Comparison of ENCODE assay signal across 9 cellular contexts in genomic region chr21:41362605-41363369, GRCh38. TPM values are rescaled to one million over a fixed set of nuclear protein-coding genes. Genes with fewer than 3 reads are reported as not detected.
DNase-seq lines count a peak whose midpoint lies in the region; ATAC-seq and TF ChIP-seq lines count a peak whose summit lies in the region.
"Had no signal": no experiment of that assay in that cellular context is flagged by ENCODE, and none has a peak within 500 bp of the region (broad histone marks: within the 10 kb centered on the region; RNA-seq: fewer than 3 reads in every experiment).

No MANE protein-coding gene starts in this region.

- H3K27me3 ChIP-seq in mesenchymal stem cell (ENCODE audit: control insufficient read depth in 1 of 2, insufficient read depth in 1 of 2, low read length in 2 of 2), result peaks cover 0 to 8% of the 10 kb centered on the region in 2 experiments
- no peaks in the 10 kb centered on the region for H3K27me3 ChIP-seq in upper lobe of right lung

- peak overlapping the region; percentile 99 for H3K9ac ChIP-seq in mesenchymal stem cell (ENCODE audit: low read length)

- H2BK120ac ChIP-seq in mesenchymal stem cell (ENCODE audit: low read depth, low read length), result no peak overlapping the region

- no peak overlapping the region for H3K18ac ChIP-seq in mesenchymal stem cell (ENCODE audit: low read depth in 1 of 2, low read length in 2 of 2)

- no peak overlapping the region for H4K91ac ChIP-seq in mesenchymal stem cell (ENCODE audit: low read length)

- no peak overlapping the region for H4K8ac ChIP-seq in mesenchymal stem cell (ENCODE audit: low read length)

- peaks cover 0 to 18% of the 10 kb centered on the region in 2 experiments for H3K36me3 ChIP-seq in mesenchymal stem cell (ENCODE audit: control insufficient read depth in 1 of 2, insufficient read depth in 2 of 2, low read depth in 1 of 2, low read length in 2 of 2)
- H3K36me3 ChIP-seq in upper lobe of right lung, result no peaks in the 10 kb centered on the region

- H3K4me3 Mint-ChIP-seq in activated naive CD4-positive, alpha-beta T cell treated with anti-CD3 and anti-CD28 coated beads, Interleukin-2, amount 50 U/mL, for 24 hours, result peak overlapping the region; percentile 93
- H3K4me3 Mint-ChIP-seq in activated naive CD8-positive, alpha-beta T cell treated with anti-CD3 and anti-CD28 coated beads for 36 hours, result peak overlapping the region; percentile 83

- no peaks in the 10 kb centered on the region for H3K27me3 Mint-ChIP-seq in activated naive CD4-positive, alpha-beta T cell treated with anti-CD3 and anti-CD28 coated beads, Interleukin-2, amount 50 U/mL, for 24 hours
- H3K27me3 Mint-ChIP-seq in activated naive CD8-positive, alpha-beta T cell treated with anti-CD3 and anti-CD28 coated beads for 36 hours, result no peaks in the 10 kb centered on the region

- H3K4ac ChIP-seq in mesenchymal stem cell (ENCODE audit: low read depth in 1 of 2, low read length in 2 of 2), result no peak overlapping the region

- no peaks in the 10 kb centered on the region for H3K9me3 Mint-ChIP-seq in activated naive CD4-positive, alpha-beta T cell treated with anti-CD3 and anti-CD28 coated beads, Interleukin-2, amount 50 U/mL, for 24 hours
- H3K9me3 Mint-ChIP-seq in activated naive CD8-positive, alpha-beta T cell treated with anti-CD3 and anti-CD28 coated beads for 36 hours, result no peaks in the 10 kb centered on the region

- H3K27ac ChIP-seq in mesenchymal stem cell (ENCODE audit: low read length, poor library complexity, severe bottlenecking) (no peak overlapping the region), upper lobe of right lung (peak overlapping the region; percentile 91)

- H2AK5ac ChIP-seq in mesenchymal stem cell (ENCODE audit: low read length, severe bottlenecking), result no peak overlapping the region

- H3K4me2 ChIP-seq in mesenchymal stem cell (ENCODE audit: low read length, poor library complexity, severe bottlenecking), result no peak overlapping the region

- TF ChIP-seq CTCF in upper lobe of right lung (IDR thresholded peaks at IDR 0.05), result no peak

- no peaks in the 10 kb centered on the region for H3K79me1 ChIP-seq in mesenchymal stem cell (replicated peaks; ENCODE audit: low read length, poor library complexity, severe bottlenecking)

- no peak overlapping the region for H2BK5ac ChIP-seq in mesenchymal stem cell (ENCODE audit: low read depth, low read length, poor library complexity, severe bottlenecking)

- DNase-seq in activated naive CD4-positive, alpha-beta T cell treated with anti-CD3 and anti-CD28 coated beads, Interleukin-2, amount 50 U/mL, for 16 hours, result no peak
- DNase-seq in activated naive CD8-positive, alpha-beta T cell treated with anti-CD3 and anti-CD28 coated beads for 36 hours, result no peak
- no peak for DNase-seq in mesenchymal stem cell
- no peak for DNase-seq in upper lobe of right lung
- no peak for DNase-seq in activated gamma-delta T cell treated with Interleukin-2 at 50 U/mL for 16 hours
- no peak for DNase-seq in NCI-H1694 treated with DMSO at 0.1 percent for 48 hours (lab: John Stamatoyannopoulos, UW)
- no peak for DNase-seq in HCEC 1CT
- DNase-seq: NCI-H1436 treated with DMSO at 0.1 percent for 48 hours had no signal

- peak overlapping the region in 1 of 2 experiments; percentile 90 for H3K4me3 ChIP-seq in mesenchymal stem cell (ENCODE audit: insufficient read depth in 1 of 2, low read depth in 1 of 2, low read length in 2 of 2)
- peak overlapping the region; percentile 50 for H3K4me3 ChIP-seq in upper lobe of right lung

- H3K27ac Mint-ChIP-seq in activated naive CD4-positive, alpha-beta T cell treated with anti-CD3 and anti-CD28 coated beads, Interleukin-2, amount 50 U/mL, for 24 hours, result peak overlapping the region; percentile 99
- peak overlapping the region; percentile 98 for H3K27ac Mint-ChIP-seq in activated naive CD8-positive, alpha-beta T cell treated with anti-CD3 and anti-CD28 coated beads for 36 hours

- no peak overlapping the region for H2BK15ac ChIP-seq in mesenchymal stem cell (ENCODE audit: low read depth, poor library complexity, severe bottlenecking)

- H3K14ac ChIP-seq in mesenchymal stem cell (ENCODE audit: low read length in 2 of 2), result no peak overlapping the region

- no peak for ATAC-seq in upper lobe of right lung

- intact Hi-C loops in upper lobe of right lung (cut with DNase I), result no loop called here

- H3K23ac ChIP-seq in mesenchymal stem cell (ENCODE audit: low read length in 2 of 2), result no peak overlapping the region

- H3K9me3 ChIP-seq in mesenchymal stem cell (ENCODE audit: control insufficient read depth, low read length) (no peaks in the 10 kb centered on the region), upper lobe of right lung (no peaks in the 10 kb centered on the region)

- 93% methylated on average over 12 of the region's 16 CpGs for WGBS in mesenchymal stem cell

- H3K4me1 Mint-ChIP-seq in activated naive CD4-positive, alpha-beta T cell treated with anti-CD3 and anti-CD28 coated beads, Interleukin-2, amount 50 U/mL, for 24 hours, result peaks cover 68% of the 10 kb centered on the region
- peaks cover 50% of the 10 kb centered on the region for H3K4me1 Mint-ChIP-seq in activated naive CD8-positive, alpha-beta T cell treated with anti-CD3 and anti-CD28 coated beads for 36 hours

- peaks cover 6% of the 10 kb centered on the region for H3K36me3 Mint-ChIP-seq in activated naive CD4-positive, alpha-beta T cell treated with anti-CD3 and anti-CD28 coated beads, Interleukin-2, amount 50 U/mL, for 24 hours
- H3K36me3 Mint-ChIP-seq in activated naive CD8-positive, alpha-beta T cell treated with anti-CD3 and anti-CD28 coated beads for 36 hours, result peaks cover 18% of the 10 kb centered on the region

- H3K4me1 ChIP-seq in mesenchymal stem cell (ENCODE audit: control insufficient read depth, insufficient read depth, low read depth, low read length) (peaks cover 2% of the 10 kb centered on the region), upper lobe of right lung (peaks cover 19% of the 10 kb centered on the region)

- H2BK12ac ChIP-seq in mesenchymal stem cell (ENCODE audit: low read length in 2 of 2), result no peak overlapping the region

- no peak overlapping the region for H2AFZ ChIP-seq in mesenchymal stem cell (ENCODE audit: low read depth, low read length)

RNA-seq across cellular contexts. Expression of gene MX2, which starts 1.0 kb away (rescaled TPM):
- 10 to 100 TPM; 30.2 to 31.3 TPM for total RNA-seq in activated naive CD8-positive, alpha-beta T cell treated with anti-CD3 and anti-CD28 coated beads for 36 hours
- 6.2 TPM for polyA plus RNA-seq in mesenchymal stem cell (2013, experiment 1 of 2)
- 6.3 TPM for polyA plus RNA-seq in mesenchymal stem cell (2013, experiment 2 of 2)
- total RNA-seq in upper lobe of right lung, result 23.0 TPM

RNA-seq across cellular contexts. Expression of gene FAM3B, which starts 46.2 kb away (rescaled TPM):
- total RNA-seq in activated naive CD8-positive, alpha-beta T cell treated with anti-CD3 and anti-CD28 coated beads for 36 hours, result not detected
- polyA plus RNA-seq in mesenchymal stem cell (2013, experiment 1 of 2), result not detected
- not detected for polyA plus RNA-seq in mesenchymal stem cell (2013, experiment 2 of 2)
- total RNA-seq in upper lobe of right lung, result 5.2 TPM
